ENCODE assay signal across 20 cellular contexts in the genomic region with DNA sequence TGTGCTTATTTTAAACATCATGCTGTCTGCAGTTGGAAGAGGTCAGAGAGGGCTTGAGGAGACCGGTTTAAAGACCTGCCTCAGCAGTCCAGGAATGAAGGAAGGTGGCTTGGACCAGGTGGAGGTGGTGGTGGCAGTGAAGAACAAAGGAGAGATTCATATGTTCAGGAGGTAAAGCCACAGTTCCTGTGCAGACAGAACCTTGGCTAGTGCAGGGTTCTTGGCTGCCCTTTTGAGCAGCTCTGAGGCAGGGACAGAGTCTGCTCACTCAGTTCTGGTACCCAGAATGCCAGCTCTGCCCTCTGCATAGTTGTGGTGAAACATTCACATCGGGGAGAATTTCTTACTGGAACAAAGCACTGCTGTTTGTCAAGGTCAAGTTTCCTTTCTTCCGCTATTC.
DNase-seq lines count a peak whose midpoint lies in the region; ATAC-seq, FAIRE-seq and TF ChIP-seq lines count a peak whose summit lies in the region.
"Had no signal": no experiment of that assay in that cellular context is flagged by ENCODE, and none has a peak within 500 bp of the region (broad histone marks: within the 10 kb centered on the region; RNA-seq: fewer than 3 reads in every experiment).

No MANE protein-coding gene starts in this region.

- no peak overlapping the region for H4K91ac ChIP-seq in H1 (replicated peaks; ENCODE audit: insufficient read length, low read length)

- no peak overlapping the region for H2AK5ac ChIP-seq in H1 (ENCODE audit: low read depth, low read length)

- no peaks in the 10 kb centered on the region for H3K4me1 ChIP-seq in H1 (replicated peaks in 1 of 4; ENCODE audit: control insufficient read depth in 3 of 4, insufficient read depth in 4 of 4, low read length in 3 of 4)
- H3K4me1 ChIP-seq: BE2C had no signal

- DNase-seq in Right ventricle myocardium superior = no peak
- no peak for DNase-seq in left cardiac atrium
- DNase-seq in astrocyte of the hippocampus (ENCODE audit: low read depth, low spot score) = peak; percentile 78
- DNase-seq in H1 (ENCODE audit: low read depth in 1 of 2, low spot score in 2 of 2) = no peak
- DNase-seq in NCI-H748 treated with DMSO at 0.1 percent for 48 hours (lab: John Stamatoyannopoulos, UW) = no peak
- DNase-seq: ACHN; BE2C; CD4-positive, CD25-positive, alpha-beta regulatory T cell; CD8-positive, alpha-beta memory T cell; COR-L47; DMS 273 treated with DMSO at 0.1 percent for 48 hours; DMS53; DND-41; EL; HCEC 1CT; IMR-90 had no signal

- H4K5ac ChIP-seq in H1 (ENCODE audit: insufficient read length, low read depth, low read length) = no peak overlapping the region

- no peak overlapping the region for H3K23ac ChIP-seq in H1 (ENCODE audit: insufficient read length)

- no peak overlapping the region for H3K4ac ChIP-seq in H1 (replicated peaks; ENCODE audit: insufficient read length, low read depth, low read length)

- H3K4me3 ChIP-seq in H1 (ENCODE audit: extremely low read depth in 1 of 4, insufficient read depth in 2 of 4, low read depth in 3 of 4, low read length in 4 of 4) = no peak overlapping the region
- H3K4me3 ChIP-seq: GM12878 had no signal

- no peak overlapping the region for H3K27ac ChIP-seq in H1 (ENCODE audit: low read depth, low read length)
- H3K27ac ChIP-seq: HL-60 had no signal

- no peak overlapping the region for H2BK15ac ChIP-seq in H1 (ENCODE audit: low read length)

- H3K27me3 ChIP-seq in H1 (replicated peaks in 1 of 4; ENCODE audit: control insufficient read depth in 3 of 4, extremely low read depth in 1 of 4, insufficient read depth in 3 of 4, low read length in 3 of 4) = no peaks in the 10 kb centered on the region
- H3K27me3 ChIP-seq: BE2C had no signal

- H3K9me3 ChIP-seq in H1 (ENCODE audit: insufficient read depth in 2 of 2, low read depth in 1 of 2, low read length in 1 of 2) = no peaks in the 10 kb centered on the region
- H3K9me3 ChIP-seq: BE2C had no signal

- H2AFZ ChIP-seq in H1 (ENCODE audit: low read length) = no peak overlapping the region

- intact Hi-C loops in Right ventricle myocardium superior (cut with DNase I) = no loop called here
- intact Hi-C loops in left cardiac atrium (cut with DNase I) = no loop called here

- H3K79me1 ChIP-seq in H1 (ENCODE audit: low read depth, low read length) = no peaks in the 10 kb centered on the region

- no peaks in the 10 kb centered on the region for H4K20me1 ChIP-seq in H1 (replicated peaks in 1 of 2; ENCODE audit: control insufficient read depth in 1 of 2, insufficient read depth in 2 of 2, low read length in 2 of 2)

- peak overlapping the region; percentile 69 for H3K14ac ChIP-seq in H1 (ENCODE audit: insufficient read length)

- no peak for TF ChIP-seq EP300 in H1 (IDR thresholded peaks at IDR 0.05; ENCODE audit: borderline replicate concordance in 1 of 2, low read depth in 2 of 2, low read length in 2 of 2)

- H3K9ac ChIP-seq in H1 (replicated peaks in 1 of 4; ENCODE audit: extremely low read depth in 1 of 4, low read depth in 3 of 4, low read length in 3 of 4) = no peak overlapping the region

- H2BK5ac ChIP-seq in H1 (ENCODE audit: low read depth, low read length) = no peak overlapping the region

- TF ChIP-seq RAD21 in H1 (IDR thresholded peaks at IDR 0.05 in 1 of 2, conservative IDR thresholded peaks at IDR 0.05 in 1 of 2; ENCODE audit: low read depth in 2 of 2, low read length in 2 of 2) = no peak

- H3K79me2 ChIP-seq in H1 (ENCODE audit: control insufficient read depth in 1 of 2, insufficient read depth in 2 of 2, low read length in 2 of 2) = no peaks in the 10 kb centered on the region

- TF ChIP-seq POLR2A in H1 (IDR thresholded peaks at IDR 0.05; ENCODE audit: control extremely low read depth in 1 of 2, low read depth in 2 of 2, low read length in 2 of 2) = no peak

- CTCF ChIA-PET in H1 (lab: Charles Lee; ENCODE audit: partially characterized antibody) = interaction anchor here (0.7 to 1.4 kb wide), 2 partner anchors 18 to 26 kb away, joined by 3 read pairs; no protein-coding TSS in a partner anchor

- FAIRE-seq in H1 (lab: Jason Lieb, UNC) = no peak
- FAIRE-seq: A204.1, GM12878 had no signal

- no peak for TF ChIP-seq CTCF in H1 (IDR thresholded peaks at IDR 0.05; ENCODE audit: control extremely low read depth in 1 of 3, insufficient read depth in 1 of 3, low read depth in 1 of 3, low read length in 3 of 3)

- H4K8ac ChIP-seq in H1 (ENCODE audit: extremely low read depth, insufficient read depth, low read length) = no peak overlapping the region

- no peak overlapping the region for H3K18ac ChIP-seq in H1 (ENCODE audit: extremely low read depth, low read length)

- H2BK120ac ChIP-seq in H1 (replicated peaks; ENCODE audit: low read depth, low read length) = no peak overlapping the region

- no peak overlapping the region for H3K4me2 ChIP-seq in H1 (ENCODE audit: insufficient read depth in 1 of 2, low read depth in 2 of 2, low read length in 2 of 2)

- no peak overlapping the region for H2BK12ac ChIP-seq in H1 (ENCODE audit: low read depth, low read length)

- WGBS in H1 (ENCODE audit: extremely low coverage in 1 of 2, insufficient coverage in 1 of 2, insufficient read length in 1 of 2, insufficient replicate concordance in 2 of 2, low coverage in 1 of 2, low lambda C conversion rate in 2 of 2, missing lambda C conversion rate in 1 of 2), 2 experiments = 80% methylated on average over 3 of the region's 3 CpGs; no CpG with 5 or more reads in 1 of the 2 experiments

- H2BK20ac ChIP-seq in H1 (ENCODE audit: low read length) = no peak overlapping the region

- no peaks in the 10 kb centered on the region for H3K23me2 ChIP-seq in H1 (ENCODE audit: low read depth, low read length)

- no peaks in the 10 kb centered on the region for H3K36me3 ChIP-seq in H1 (ENCODE audit: control insufficient read depth in 2 of 4, insufficient read depth in 4 of 4, low read length in 3 of 4)
- H3K36me3 ChIP-seq: BE2C had no signal

- ATAC-seq in Right ventricle myocardium superior (ENCODE audit: poor library complexity) (peak; percentile 38), left cardiac atrium (no peak), HG03439 (IDR thresholded peaks at IDR 0.05; ENCODE audit: unreplicated experiment) (no peak)
- ATAC-seq: GM12878 had no signal

- POLR2A ChIA-PET in H1 (lab: Charles Lee; ENCODE audit: partially characterized antibody) = no interaction called here

- no peak overlapping the region for H3K56ac ChIP-seq in H1 (replicated peaks; ENCODE audit: insufficient read length, low read depth, low read length)

TF ChIP-seq in H1, 55 proteins besides CTCF, POLR2A, EP300 and RAD21 (continues in another document):
- TF ChIP-seq CHD2 (IDR thresholded peaks at IDR 0.05; ENCODE audit: low read length) (no peak), EZH2 (IDR thresholded peaks at IDR 0.05; ENCODE audit: low read depth, low read length, severe bottlenecking) (no peak), CTBP2 (IDR thresholded peaks at IDR 0.05; ENCODE audit: borderline replicate concordance, insufficient read depth, insufficient read length, low read length) (no peak), SUZ12 (IDR thresholded peaks at IDR 0.05; ENCODE audit: low read length) (no peak), KDM4A (IDR thresholded peaks at IDR 0.05; ENCODE audit: low read depth, low read length, severe bottlenecking) (no peak), YY1 (IDR thresholded peaks at IDR 0.05; ENCODE audit: low read depth, low read length) (no peak)
